ENCODE assay signal across 8 cellular contexts in the genomic region with DNA sequence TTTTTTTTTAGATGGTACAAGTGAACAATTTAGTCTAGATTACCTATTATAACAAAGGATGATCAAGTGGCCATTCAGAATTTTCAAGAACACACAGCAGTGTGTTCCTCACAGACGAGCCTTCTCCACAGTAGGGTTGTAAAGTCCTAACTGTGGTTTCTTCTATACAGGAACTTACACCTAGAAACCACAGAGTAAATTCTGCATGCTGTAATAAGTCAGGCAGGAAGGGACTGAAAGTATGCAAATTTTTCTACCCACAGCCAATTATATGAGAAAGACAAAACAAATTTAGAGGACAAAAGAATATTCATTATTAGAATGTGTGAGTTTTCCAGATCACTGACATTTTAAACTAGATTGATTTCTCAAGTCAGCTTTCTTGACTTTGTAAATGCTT.
DNase-seq lines count a peak whose midpoint lies in the region; ATAC-seq and TF ChIP-seq lines count a peak whose summit lies in the region.

No MANE protein-coding gene starts in this region.

- H3K36me3 ChIP-seq in mucosa of descending colon (ENCODE audit: low read depth) (no peaks in the 10 kb centered on the region), transverse colon (no peaks in the 10 kb centered on the region)

- no peak for TF ChIP-seq POLR2A in transverse colon (IDR thresholded peaks at IDR 0.05)

- intact Hi-C loops in mucosa of descending colon (cut with DNase I, micrococcal nuclease) (no loop called here), transverse colon (cut with DNase I; ENCODE audit: low total_unique reads) (no loop called here), sciatic nerve (cut with DNase I) (no loop called here)

- peak; percentile 76 to 87 for DNase-seq in NOMO-1 (lab: John Stamatoyannopoulos, UW; ENCODE audit: unreplicated experiment in 2 of 2)
- no peak for DNase-seq in mucosa of descending colon
- DNase-seq in transverse colon = no peak
- DNase-seq in stimulated activated CD4-positive, alpha-beta T cell treated with anti-CD3 and anti-CD28 coated beads, Interleukin-2, amount 100 ng/mL, for 24 hours = no peak
- DNase-seq in sciatic nerve (ENCODE audit: low spot score) = no peak
- no peak for DNase-seq in DMS79 (lab: John Stamatoyannopoulos, UW)

- ATAC-seq in GM19023 (IDR thresholded peaks at IDR 0.05; ENCODE audit: unreplicated experiment) (peak; percentile 93), HG02852 (IDR thresholded peaks at IDR 0.05; ENCODE audit: unreplicated experiment) (peak; percentile 98), mucosa of descending colon (peak; percentile 76), sciatic nerve (no peak)

- in situ Hi-C loops in transverse colon (cut with MboI; ENCODE audit: low pct_ligation_motif_present in 1 of 4, low pct_unique_long_range_greater_than_20kb in 1 of 4, low sequenced_read_pairs in 3 of 4) = no loop called here

- H3K27ac ChIP-seq in transverse colon = peak overlapping the region in 1 of 4 donors; percentile 16

- 29 to 38% methylated on average over 1 of the region's 1 CpG for WGBS in transverse colon (ENCODE audit: low coverage in 1 of 2), 2 donors

- H3K4me1 ChIP-seq in mucosa of descending colon (ENCODE audit: low read depth) (no peaks in the 10 kb centered on the region), transverse colon (peaks cover 2 to 63% (median 13%) of the 10 kb centered on the region in 4 donors)

- TF ChIP-seq EP300 in transverse colon (IDR thresholded peaks at IDR 0.05; ENCODE audit: low read depth) = no peak

- TF ChIP-seq CTCF in mucosa of descending colon (IDR thresholded peaks at IDR 0.05) (no peak), transverse colon (IDR thresholded peaks at IDR 0.05) (no peak)

- peaks cover 9% of the 10 kb centered on the region for H3K27me3 ChIP-seq in transverse colon

- H3K9me3 ChIP-seq in mucosa of descending colon (no peaks in the 10 kb centered on the region), transverse colon (no peaks in the 10 kb centered on the region)

- no peak overlapping the region for H3K4me3 ChIP-seq in mucosa of descending colon
- no peak overlapping the region for H3K4me3 ChIP-seq in transverse colon

Comparison
In these comparisons a context has a peak if more than half of its experiments do, and no peak if none do; other contexts are left out.
1. DNase-seq: peak in NOMO-1 (2 of 2); none in mucosa of descending colon (0 of 3), transverse colon (single experiment), stimulated activated CD4-positive, alpha-beta T cell treated with anti-CD3 and anti-CD28 coated beads, Interleukin-2, amount 100 ng/mL, for 24 hours (0 of 2), sciatic nerve (single experiment) and DMS79 (single experiment).